Comparison of ENCODE assay signal across 8 cellular contexts in the genomic region with DNA sequence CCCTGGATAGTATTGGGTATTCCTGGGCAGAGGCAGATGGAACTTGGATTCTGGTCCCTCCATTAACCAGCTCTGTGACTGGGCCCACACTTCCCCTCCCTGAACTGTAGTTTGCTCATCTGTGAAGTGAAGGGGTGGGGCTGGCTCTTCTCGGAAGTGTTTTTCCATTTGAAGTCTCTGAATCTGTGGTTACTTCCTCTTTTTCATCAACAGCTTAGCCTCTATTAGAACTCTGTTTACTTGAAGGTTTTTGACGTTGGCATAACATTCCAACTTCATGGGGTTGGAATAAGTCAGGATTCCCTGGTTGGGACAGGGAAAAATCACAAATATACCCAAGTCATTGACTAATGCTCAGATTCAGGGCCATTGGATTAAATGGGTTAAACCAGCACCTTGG. TPM values are rescaled to one million over a fixed set of nuclear protein-coding genes. Genes with fewer than 3 reads are reported as not detected.
A peak's percentile ranks its signal among the peaks of the same experiment; 100 is the strongest.
DNase-seq lines count a peak whose midpoint lies in the region; ATAC-seq lines count a peak whose summit lies in the region.

No MANE protein-coding gene starts in this region.

- peak; percentile 94 for DNase-seq in NOMO-1 treated with DMSO at 0.1 percent for 48 hours (lab: John Stamatoyannopoulos, UW; ENCODE audit: unreplicated experiment)
- peak; percentile 40 for DNase-seq in activated effector memory CD4-positive, alpha-beta T cell treated with Interleukin-2 at 50 U/mL for 16 hours
- peak in 2 of 3 donors; percentile 10 to 30 for DNase-seq in stimulated activated CD4-positive, alpha-beta T cell treated with anti-CD3 and anti-CD28 coated beads, TNF-alpha, amount 100 ng/mL, for 1 hour (ENCODE audit: low read depth in 3 of 3, low spot score in 1 of 3)
- DNase-seq in NCI-H2081 treated with DMSO at 0.1 percent for 48 hours (lab: John Stamatoyannopoulos, UW): no peak
- no peak for DNase-seq in ureter (ENCODE audit: low spot score)
- DNase-seq in NCI-H1417 (lab: John Stamatoyannopoulos, UW): no peak

- ATAC-seq in GM18498 (IDR thresholded peaks at IDR 0.05; ENCODE audit: unreplicated experiment) (peak; percentile 67), HG02588 (IDR thresholded peaks at IDR 0.05; ENCODE audit: unreplicated experiment) (peak; percentile 55)

RNA-seq across cellular contexts. Expression of a gene that starts 3.6 kb away (rescaled TPM):
- 25.3 TPM for total RNA-seq in ureter

Comparison
In these comparisons a context has a peak if more than half of its experiments do, and no peak if none do; other contexts are left out.
1. DNase-seq: peak in NOMO-1 treated with DMSO at 0.1 percent for 48 hours (single experiment), activated effector memory CD4-positive, alpha-beta T cell treated with Interleukin-2 at 50 U/mL for 16 hours (single experiment) and stimulated activated CD4-positive, alpha-beta T cell treated with anti-CD3 and anti-CD28 coated beads, TNF-alpha, amount 100 ng/mL, for 1 hour (2 of 3); none in NCI-H2081 treated with DMSO at 0.1 percent for 48 hours (single experiment), ureter (single experiment) and NCI-H1417 (0 of 3).